Comparison of ENCODE assay signal across 22 cellular contexts in the genomic region with DNA sequence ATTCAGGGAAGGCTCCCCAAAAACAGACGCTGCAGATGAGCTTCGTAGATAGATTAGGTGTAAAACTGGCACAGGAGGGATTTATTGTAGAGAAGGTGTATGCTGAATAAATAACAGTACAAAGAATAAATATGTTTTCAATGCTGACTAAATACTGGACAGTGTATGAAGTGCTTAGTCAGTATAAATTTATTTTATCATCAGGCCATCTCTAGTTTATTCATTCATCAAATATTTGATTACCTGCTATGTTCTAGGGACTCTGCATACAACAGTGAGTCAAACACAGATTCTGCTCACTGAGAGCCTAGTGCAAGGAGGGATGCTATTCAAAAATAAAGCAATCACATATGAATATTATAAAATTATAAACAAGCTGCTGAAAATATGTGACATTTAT.
DNase-seq lines count a peak whose midpoint lies in the region; ATAC-seq and TF ChIP-seq lines count a peak whose summit lies in the region.
"Had no signal": no experiment of that assay in that cellular context is flagged by ENCODE, and none has a peak within 500 bp of the region (broad histone marks: within the 10 kb centered on the region; RNA-seq: fewer than 3 reads in every experiment).

No MANE protein-coding gene starts in this region.

- H3K79me2 ChIP-seq in GM23248 (ENCODE audit: insufficient read depth): no peaks in the 10 kb centered on the region

- no peak for TF ChIP-seq CTCF in RWPE2 (IDR thresholded peaks at IDR 0.05; ENCODE audit: poor library complexity, severe bottlenecking)
- no peak for TF ChIP-seq CTCF in foreskin keratinocyte (conservative IDR thresholded peaks at IDR 0.05)

- no peak overlapping the region for H3K27ac ChIP-seq in GM23248
- no peak overlapping the region for H3K27ac ChIP-seq in RWPE2 (ENCODE audit: poor library complexity, severe bottlenecking)
- no peak overlapping the region for H3K27ac ChIP-seq in foreskin keratinocyte
- H3K27ac ChIP-seq: SK-N-MC had no signal

- H4K20me1 ChIP-seq in GM23248 (ENCODE audit: insufficient read depth): no peaks in the 10 kb centered on the region

- peak; percentile 87 for ATAC-seq in RWPE2 (ENCODE audit: low read depth)
- peak; percentile 50 for ATAC-seq in foreskin keratinocyte
- ATAC-seq in HG02610 (IDR thresholded peaks at IDR 0.05; ENCODE audit: unreplicated experiment): no peak
- ATAC-seq: GM12878, Right ventricle myocardium inferior had no signal

- in situ Hi-C loops in GM23248 (cut with MboI): no loop called here

- no peaks in the 10 kb centered on the region for H3K36me3 ChIP-seq in GM23248 (ENCODE audit: low read depth)
- H3K36me3 ChIP-seq in RWPE2 (ENCODE audit: low read depth): no peaks in the 10 kb centered on the region

- DNase-seq in SIG-M5 treated with dmso at 0.1 percent for 504 hours (lab: John Stamatoyannopoulos, UW; ENCODE audit: unreplicated experiment) (peak; percentile 2), SIG-M5 (lab: John Stamatoyannopoulos, UW) (no peak), GM23248 (peak; percentile 4), RWPE2 (ENCODE audit: low spot score) (no peak), foreskin keratinocyte (peak in 1 of 2 donors; percentile 46), activated T-cell treated with anti-CD3 and anti-CD28 coated beads for 4 hours (no peak), iPS-NIHi11 (ENCODE audit: low spot score) (no peak)
- DNase-seq: DMS79 treated with DMSO at 0.1 percent for 48 hours; H7; MM.1S; NCI-H1048; NCI-H1417 treated with DMSO at 0.1 percent for 48 hours; NCI-H187; NCI-H2107; NCI-H226; NCI-H510A treated with DMSO at 0.1 percent for 48 hours; NCI-H748 treated with DMSO at 0.1 percent for 48 hours; NK-92 treated with Interleukin-12 subunit alpha and Interleukin-12 subunit beta, amount 100 ng/mL, for 24 hours had no signal

- H3K4me2 ChIP-seq in GM23248 (ENCODE audit: unreplicated experiment): no peak overlapping the region

- no peak overlapping the region for H2AFZ ChIP-seq in GM23248

- H3K4me3 ChIP-seq in GM23248: no peak overlapping the region
- H3K4me3 ChIP-seq in RWPE2 (ENCODE audit: severe bottlenecking): no peak overlapping the region
- H3K4me3 ChIP-seq: GM12878, SK-N-MC had no signal

- no peaks in the 10 kb centered on the region for H3K9me3 ChIP-seq in GM23248 (ENCODE audit: low read depth)
- H3K9me3 ChIP-seq in RWPE2 (ENCODE audit: severe bottlenecking): no peaks in the 10 kb centered on the region

- WGBS in GM23248 (ENCODE audit: low coverage in 1 of 2, low lambda C conversion rate in 2 of 2, missing lambda C conversion rate in 2 of 2), 2 experiments: 84 to 89% methylated on average over 2 of the region's 2 CpGs

- no peaks in the 10 kb centered on the region for H3K9me2 ChIP-seq in GM23248 (ENCODE audit: insufficient read depth)

- H3K4me1 ChIP-seq in GM23248 (ENCODE audit: insufficient read depth): peaks cover 11% of the 10 kb centered on the region
- peaks cover 17% of the 10 kb centered on the region for H3K4me1 ChIP-seq in RWPE2 (ENCODE audit: insufficient read depth, poor library complexity, severe bottlenecking)
- H3K4me1 ChIP-seq in foreskin keratinocyte: peaks cover 15% of the 10 kb centered on the region

- H3F3A ChIP-seq in GM23248 (ENCODE audit: insufficient read depth): peaks cover 9% of the 10 kb centered on the region; the same call in 1 of the 2 replicates

- no peak overlapping the region for H3K9ac ChIP-seq in GM23248

- H3K27me3 ChIP-seq in GM23248 (replicated peaks; ENCODE audit: insufficient read depth) (no peaks in the 10 kb centered on the region), RWPE2 (ENCODE audit: insufficient read depth, poor library complexity, severe bottlenecking) (no peaks in the 10 kb centered on the region), foreskin keratinocyte (no peaks in the 10 kb centered on the region)

Comparison
In these comparisons a context has a peak if more than half of its experiments do, and no peak if none do; other contexts are left out.
1. DNase-seq: peak in SIG-M5 treated with dmso at 0.1 percent for 504 hours (single experiment) and GM23248 (single experiment); none in SIG-M5 (single experiment), RWPE2 (single experiment), activated T-cell treated with anti-CD3 and anti-CD28 coated beads for 4 hours (single experiment) and iPS-NIHi11 (single experiment).